19 cellular contexts compared by ENCODE assay signal in the genomic region with DNA sequence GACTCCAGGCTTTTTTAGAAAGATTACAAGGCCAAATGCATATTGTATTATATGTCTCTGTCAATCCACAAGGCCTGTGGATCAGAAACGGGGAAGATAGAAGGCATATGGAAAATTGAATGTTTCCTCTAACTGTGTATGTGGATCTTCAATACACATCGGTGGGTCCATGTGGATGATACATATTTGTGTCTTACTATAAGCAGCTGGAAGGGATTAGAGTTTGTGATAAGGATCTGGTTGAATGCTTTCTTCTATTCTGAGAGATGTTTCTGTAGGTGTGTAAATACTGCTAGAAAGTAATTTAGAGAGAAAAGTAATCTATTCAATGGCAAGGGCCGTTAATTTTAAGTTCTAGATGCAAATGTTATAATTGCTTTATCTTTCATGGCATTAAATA.
DNase-seq lines count a peak whose midpoint lies in the region; ATAC-seq and TF ChIP-seq lines count a peak whose summit lies in the region.
"Had no signal": no experiment of that assay in that cellular context is flagged by ENCODE, and none has a peak within 500 bp of the region (broad histone marks: within the 10 kb centered on the region; RNA-seq: fewer than 3 reads in every experiment).

No MANE protein-coding gene starts in this region.

- TF ChIP-seq CTCF in Calu3 (IDR thresholded peaks at IDR 0.05; ENCODE audit: unreplicated experiment) (no peak), HFFc6 (IDR thresholded peaks at IDR 0.05) (no peak), fibroblast of villous mesenchyme (IDR thresholded peaks at IDR 0.05; ENCODE audit: insufficient read depth, low read depth, low read length) (no peak)
- no peak for TF ChIP-seq CTCF in CD8-positive, alpha-beta T cell (IDR thresholded peaks at IDR 0.05)

- H3K27ac Mint-ChIP-seq in Calu3 (ENCODE audit: unreplicated experiment) (peak overlapping the region; percentile 98), HFFc6 (peak overlapping the region; percentile 25; the same call in 1 of the 2 replicates)
- no peak overlapping the region for H3K27ac Mint-ChIP-seq in CD8-positive, alpha-beta T cell
- H3K27ac Mint-ChIP-seq in activated CD4-positive, alpha-beta T cell treated with anti-CD3 and anti-CD28 coated beads, Interleukin-2, amount 10 ng/mL, durations not matched to agents 24 days and 14 days, result no peak overlapping the region

- ATAC-seq in SK-N-SH treated with all-trans-retinoic acid at 6 μM for 48 hours (peak; percentile 53), HG03469 (IDR thresholded peaks at IDR 0.05; ENCODE audit: unreplicated experiment) (no peak), HG02623 (IDR thresholded peaks at IDR 0.05; ENCODE audit: unreplicated experiment) (no peak)
- ATAC-seq in CD8-positive, alpha-beta T cell, result no peak
- ATAC-seq: A549 had no signal

- DNase-seq in Calu3, result no peak
- DNase-seq in HFFc6, result no peak
- DNase-seq in fibroblast of villous mesenchyme (ENCODE audit: low read depth), result peak; percentile 36
- no peak for DNase-seq in CD8-positive, alpha-beta T cell
- no peak for DNase-seq in activated CD4-positive, alpha-beta T cell treated with anti-CD3 and anti-CD28 coated beads, Interleukin-2, amount 10 ng/mL, durations not matched to agents 24 days and 14 days
- DNase-seq: BE2C, COR-L47, H7, NCI-H1092, NCI-H1436, NCI-H187 treated with DMSO at 0.1 percent for 48 hours, NCI-H2227 treated with DMSO at 0.1 percent for 48 hours, NCI-H510A, Peyer's patch, SJCRH30 had no signal

- no peaks in the 10 kb centered on the region for H3K36me3 ChIP-seq in CD8-positive, alpha-beta T cell (ENCODE audit: insufficient read depth, low read length)
- H3K36me3 ChIP-seq: BE2C, Peyer's patch, SJCRH30 had no signal

- no peaks in the 10 kb centered on the region for H3K9me3 ChIP-seq in CD8-positive, alpha-beta T cell (ENCODE audit: low read length)
- H3K9me3 ChIP-seq: BE2C, Peyer's patch, SJCRH30 had no signal

- H3K27me3 Mint-ChIP-seq in Calu3 (ENCODE audit: unreplicated experiment) (no peaks in the 10 kb centered on the region), HFFc6 (ENCODE audit: insufficient read depth) (no peaks in the 10 kb centered on the region)
- peaks cover 7% of the 10 kb centered on the region for H3K27me3 Mint-ChIP-seq in CD8-positive, alpha-beta T cell (ENCODE audit: low read depth)
- peaks cover 1% of the 10 kb centered on the region for H3K27me3 Mint-ChIP-seq in activated CD4-positive, alpha-beta T cell treated with anti-CD3 and anti-CD28 coated beads, Interleukin-2, amount 10 ng/mL, durations not matched to agents 24 days and 14 days

- POLR2A ChIA-PET in CD8-positive, alpha-beta T cell (lab: Charles Lee), result no interaction called here

- H3K4me1 Mint-ChIP-seq in Calu3 (ENCODE audit: low read depth, unreplicated experiment), result peaks cover 74% of the 10 kb centered on the region
- H3K4me1 Mint-ChIP-seq in HFFc6 (ENCODE audit: low read depth), result peaks cover 83% of the 10 kb centered on the region
- H3K4me1 Mint-ChIP-seq in CD8-positive, alpha-beta T cell (ENCODE audit: low read depth), result no peaks in the 10 kb centered on the region
- H3K4me1 Mint-ChIP-seq in activated CD4-positive, alpha-beta T cell treated with anti-CD3 and anti-CD28 coated beads, Interleukin-2, amount 10 ng/mL, durations not matched to agents 24 days and 14 days, result peaks cover 11% of the 10 kb centered on the region

- no peak overlapping the region for H3K27ac ChIP-seq in CD8-positive, alpha-beta T cell (ENCODE audit: low read depth, low read length)
- H3K27ac ChIP-seq: Peyer's patch, SJCRH30 had no signal

- H3K4me3 Mint-ChIP-seq in Calu3 (ENCODE audit: low read depth, unreplicated experiment), result no peak overlapping the region
- H3K4me3 Mint-ChIP-seq in HFFc6, result no peak overlapping the region
- no peak overlapping the region for H3K4me3 Mint-ChIP-seq in CD8-positive, alpha-beta T cell
- no peak overlapping the region for H3K4me3 Mint-ChIP-seq in activated CD4-positive, alpha-beta T cell treated with anti-CD3 and anti-CD28 coated beads, Interleukin-2, amount 10 ng/mL, durations not matched to agents 24 days and 14 days

- no TSS peak for BruUV-seq in Calu3 (replicated peaks; lab: Mats Ljungman, UMichigan)

- H3K4me1 ChIP-seq in CD8-positive, alpha-beta T cell (ENCODE audit: insufficient read depth, low read length), result no peaks in the 10 kb centered on the region
- H3K4me1 ChIP-seq: BE2C, Peyer's patch had no signal

- no peak overlapping the region for H3K4me3 ChIP-seq in fibroblast of villous mesenchyme (ENCODE audit: low read depth, low read length)
- no peak overlapping the region for H3K4me3 ChIP-seq in CD8-positive, alpha-beta T cell (ENCODE audit: low read depth, low read length)
- H3K4me3 ChIP-seq: A549, Peyer's patch, SJCRH30 had no signal

- intact Hi-C loops in Calu3 (cut with micrococcal nuclease; ENCODE audit: unreplicated experiment), result no loop called here
- intact Hi-C loops in CD8-positive, alpha-beta T cell (cut with DNase I, micrococcal nuclease), result no loop called here
- intact Hi-C loops in activated CD4-positive, alpha-beta T cell treated with anti-CD3 and anti-CD28 coated beads, Interleukin-2, amount 10 ng/mL, durations not matched to agents 24 days and 14 days (cut with micrococcal nuclease), result no loop called here

- H3K9me3 Mint-ChIP-seq in Calu3 (ENCODE audit: low read depth, unreplicated experiment), result no peaks in the 10 kb centered on the region
- H3K9me3 Mint-ChIP-seq in HFFc6, result peaks cover 4% of the 10 kb centered on the region
- H3K9me3 Mint-ChIP-seq in CD8-positive, alpha-beta T cell, result no peaks in the 10 kb centered on the region
- peaks cover 3% of the 10 kb centered on the region for H3K9me3 Mint-ChIP-seq in activated CD4-positive, alpha-beta T cell treated with anti-CD3 and anti-CD28 coated beads, Interleukin-2, amount 10 ng/mL, durations not matched to agents 24 days and 14 days

- CTCF ChIA-PET in Calu3 (lab: Charles Lee), result no interaction called here
- CTCF ChIA-PET in CD8-positive, alpha-beta T cell (lab: Charles Lee), result no interaction called here

- H3K27me3 ChIP-seq in CD8-positive, alpha-beta T cell (ENCODE audit: insufficient read depth, low read length), result no peaks in the 10 kb centered on the region
- H3K27me3 ChIP-seq: BE2C, Peyer's patch, SJCRH30 had no signal

- H3K36me3 Mint-ChIP-seq in Calu3 (ENCODE audit: insufficient read depth, unreplicated experiment), result peaks cover 33% of the 10 kb centered on the region
- peaks cover 10% of the 10 kb centered on the region for H3K36me3 Mint-ChIP-seq in HFFc6 (ENCODE audit: low read depth)
- no peaks in the 10 kb centered on the region for H3K36me3 Mint-ChIP-seq in CD8-positive, alpha-beta T cell
- no peaks in the 10 kb centered on the region for H3K36me3 Mint-ChIP-seq in activated CD4-positive, alpha-beta T cell treated with anti-CD3 and anti-CD28 coated beads, Interleukin-2, amount 10 ng/mL, durations not matched to agents 24 days and 14 days (ENCODE audit: low read depth)

TF ChIP-seq in SK-N-SH treated with all-trans-retinoic acid at 6 μM for 48 hours, 23 proteins besides CTCF, POLR2A, EP300 and RAD21 (continues in another document):
- TF ChIP-seq ZFP3 (CRISPR knock-in tag; IDR thresholded peaks at IDR 0.05) (no peak), POU6F1 (CRISPR knock-in tag; IDR thresholded peaks at IDR 0.05; ENCODE audit: borderline replicate concordance, low read depth) (no peak), RARB (CRISPR knock-in tag; IDR thresholded peaks at IDR 0.05) (no peak), TCF4 (CRISPR knock-in tag; IDR thresholded peaks at IDR 0.05; ENCODE audit: borderline replicate concordance) (no peak), ZNF70 (CRISPR knock-in tag; IDR thresholded peaks at IDR 0.05) (no peak), TSHZ2 (CRISPR knock-in tag; IDR thresholded peaks at IDR 0.05) (no peak), ZNF565 (CRISPR knock-in tag; conservative IDR thresholded peaks at IDR 0.05; ENCODE audit: low read depth) (no peak), PPARA (CRISPR knock-in tag; IDR thresholded peaks at IDR 0.05; ENCODE audit: borderline replicate concordance) (no peak), GLIS3 (CRISPR knock-in tag; IDR thresholded peaks at IDR 0.05) (no peak)

Comparison
In these comparisons a context has a peak if more than half of its experiments do, and no peak if none do; other contexts are left out.
1. H3K27ac Mint-ChIP-seq: peak in Calu3 (single experiment) and HFFc6 (single experiment); none in CD8-positive, alpha-beta T cell (single experiment) and activated CD4-positive, alpha-beta T cell treated with anti-CD3 and anti-CD28 coated beads, Interleukin-2, amount 10 ng/mL, durations not matched to agents 24 days and 14 days (single experiment).